Comparison of ENCODE assay signal across 14 cellular contexts in genomic region chr1:29800120-29800519, GRCh38.
"Had no signal": no experiment of that assay in that cellular context is flagged by ENCODE, and none has a peak within 500 bp of the region (broad histone marks: within the 10 kb centered on the region; RNA-seq: fewer than 3 reads in every experiment).

No MANE protein-coding gene starts in this region.

- H3K9me3 ChIP-seq: psoas muscle had no signal

- ATAC-seq: activated CD4-positive, alpha-beta T cell treated with anti-CD3 and anti-CD28 coated beads for 36 hours; activated CD8-positive, alpha-beta T cell treated with anti-CD3 and anti-CD28 coated beads for 36 hours; left ventricle myocardium superior; naive thymus-derived CD8-positive, alpha-beta T cell; psoas muscle; sciatic nerve had no signal

- H3K36me3 ChIP-seq: WERI-Rb-1 had no signal

- H3K4me3 Mint-ChIP-seq: activated CD4-positive, alpha-beta T cell treated with anti-CD3 and anti-CD28 coated beads for 36 hours; activated CD8-positive, alpha-beta T cell treated with anti-CD3 and anti-CD28 coated beads for 36 hours; endodermal cell; memory B cell; naive thymus-derived CD8-positive, alpha-beta T cell; T-helper 1 cell treated with Interleukin-12 subunit alpha and Interleukin-12 subunit beta and Interleukin-4 antibody, amounts not matched to agents 30 μg/mL and 1 μg/mL, for 36 hours had no signal

- H3K36me3 Mint-ChIP-seq: memory B cell; naive thymus-derived CD8-positive, alpha-beta T cell had no signal

- H3K4me1 Mint-ChIP-seq: activated CD4-positive, alpha-beta T cell treated with anti-CD3 and anti-CD28 coated beads for 36 hours; memory B cell; naive thymus-derived CD8-positive, alpha-beta T cell had no signal

- H3K27ac ChIP-seq: dorsolateral prefrontal cortex, psoas muscle, WERI-Rb-1 had no signal

- H3K9me3 Mint-ChIP-seq: activated CD8-positive, alpha-beta T cell treated with anti-CD3 and anti-CD28 coated beads for 36 hours had no signal

- DNase-seq: activated CD4-positive, alpha-beta T cell treated with anti-CD3 and anti-CD28 coated beads for 36 hours; activated CD8-positive, alpha-beta T cell treated with anti-CD3 and anti-CD28 coated beads for 36 hours; activated naive CD4-positive, alpha-beta T cell treated with anti-CD3 and anti-CD28 coated beads, Interleukin-2, amount 50 U/mL, for 16 hours; dorsolateral prefrontal cortex; endodermal cell; hippocampal formation; left ventricle myocardium superior; psoas muscle; stimulated activated CD4-positive, alpha-beta T cell treated with anti-CD3 and anti-CD28 coated beads, Interleukin-1b, Interleukin-23, amount 100 ng/mL, for 48 hours; WERI-Rb-1 had no signal

- H3K4me3 ChIP-seq: dorsolateral prefrontal cortex, psoas muscle had no signal

- H3K4me1 ChIP-seq: psoas muscle had no signal

- H3K27ac Mint-ChIP-seq: activated CD4-positive, alpha-beta T cell treated with anti-CD3 and anti-CD28 coated beads for 36 hours; activated CD8-positive, alpha-beta T cell treated with anti-CD3 and anti-CD28 coated beads for 36 hours; endodermal cell; memory B cell; naive thymus-derived CD8-positive, alpha-beta T cell; T-helper 1 cell treated with Interleukin-12 subunit alpha and Interleukin-12 subunit beta and Interleukin-4 antibody, amounts not matched to agents 30 μg/mL and 1 μg/mL, for 36 hours had no signal
